Comparison of ENCODE assay signal across 10 cellular contexts in the genomic region with DNA sequence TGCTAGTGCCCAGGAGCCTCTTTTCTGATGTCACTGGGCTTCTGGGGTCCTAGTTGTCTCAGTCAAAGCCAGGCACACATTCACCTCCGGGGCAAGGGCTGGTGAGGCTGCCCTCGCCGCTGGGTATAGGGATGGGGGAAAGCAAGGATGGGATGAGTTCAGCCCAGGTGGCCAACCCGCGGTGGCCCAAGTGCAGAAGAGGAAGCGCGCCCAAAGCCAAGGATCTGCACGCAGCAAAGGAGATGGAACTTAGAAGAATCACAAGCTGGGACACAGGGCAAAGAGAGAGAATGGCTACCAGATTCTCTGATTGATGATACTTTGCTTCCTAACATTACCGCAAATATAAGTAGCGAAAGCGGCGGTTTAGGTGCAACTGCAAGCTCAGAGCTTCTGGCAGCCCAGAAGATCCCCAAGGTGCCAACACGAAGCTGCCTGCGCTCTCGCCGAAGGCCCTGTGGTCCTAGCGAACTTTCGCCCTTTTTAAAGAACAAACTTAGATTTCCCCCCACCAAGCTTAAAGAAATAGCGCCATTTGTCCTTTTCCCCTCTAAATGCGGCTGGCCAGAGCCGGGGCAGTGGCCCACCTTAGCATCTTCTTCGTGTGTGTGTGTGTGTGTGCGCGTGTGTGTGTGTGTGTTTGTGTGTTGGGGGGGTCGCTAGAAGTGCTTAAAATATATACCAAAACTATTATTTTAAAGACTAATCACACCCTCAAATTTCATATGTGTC. TPM values are rescaled to one million over a fixed set of nuclear protein-coding genes. Genes with fewer than 3 reads are reported as not detected.
DNase-seq lines count a peak whose midpoint lies in the region; ATAC-seq, FAIRE-seq and TF ChIP-seq lines count a peak whose summit lies in the region.
"Had no signal": no experiment of that assay in that cellular context is flagged by ENCODE, and none has a peak within 500 bp of the region (broad histone marks: within the 10 kb centered on the region; RNA-seq: fewer than 3 reads in every experiment).

No MANE protein-coding gene starts in this region.

- H3K79me1 ChIP-seq in mesenchymal stem cell (replicated peaks; ENCODE audit: low read length, poor library complexity, severe bottlenecking), result no peaks in the 10 kb centered on the region

- H3K4ac ChIP-seq in mesenchymal stem cell (ENCODE audit: low read depth in 1 of 2, low read length in 2 of 2), result no peak overlapping the region

- no peak overlapping the region for H2AK5ac ChIP-seq in mesenchymal stem cell (ENCODE audit: low read length, severe bottlenecking)

- no peak for FAIRE-seq in RCC 7860 (lab: Jason Lieb, UNC)

- H3K27me3 ChIP-seq in adipocyte (replicated peaks; ENCODE audit: control insufficient read depth, insufficient read depth, low read length) (peaks cover 66% of the 10 kb centered on the region), mesenchymal stem cell (ENCODE audit: control insufficient read depth in 1 of 2, insufficient read depth in 1 of 2, low read length in 2 of 2) (peaks cover 45 to 92% of the 10 kb centered on the region in 2 experiments), thoracic aorta (replicated peaks; ENCODE audit: insufficient read depth) (no peaks in the 10 kb centered on the region)

- H3K18ac ChIP-seq in mesenchymal stem cell (ENCODE audit: low read depth in 1 of 2, low read length in 2 of 2), result no peak overlapping the region

- no peak overlapping the region for H2BK15ac ChIP-seq in mesenchymal stem cell (ENCODE audit: low read depth, poor library complexity, severe bottlenecking)

- no peak overlapping the region for H3K27ac ChIP-seq in mesenchymal stem cell (ENCODE audit: low read length, poor library complexity, severe bottlenecking)
- peak overlapping the region; percentile 36 to 49 for H3K27ac ChIP-seq in thoracic aorta

- no peak overlapping the region for H4K8ac ChIP-seq in mesenchymal stem cell (ENCODE audit: low read length)

- peaks cover 18% of the 10 kb centered on the region for H3K4me1 ChIP-seq in adipocyte (ENCODE audit: control insufficient read depth, insufficient read depth, low read length)
- H3K4me1 ChIP-seq in mesenchymal stem cell (ENCODE audit: control insufficient read depth, insufficient read depth, low read depth, low read length), result peaks cover 43% of the 10 kb centered on the region
- H3K4me1 ChIP-seq in thoracic aorta (ENCODE audit: control insufficient read depth in 1 of 2, low read depth in 2 of 2), result peaks cover 2 to 35% of the 10 kb centered on the region in 2 donors
- H3K4me1 ChIP-seq: BE2C had no signal

- no peaks in the 10 kb centered on the region for H3K9me3 ChIP-seq in adipocyte (ENCODE audit: control insufficient read depth, low read length)
- no peaks in the 10 kb centered on the region for H3K9me3 ChIP-seq in mesenchymal stem cell (ENCODE audit: control insufficient read depth, low read length)
- H3K9me3 ChIP-seq in thoracic aorta, result no peaks in the 10 kb centered on the region
- H3K9me3 ChIP-seq: BE2C had no signal

- H3K36me3 ChIP-seq in adipocyte (ENCODE audit: control insufficient read depth, insufficient read depth, low read length, severe bottlenecking) (no peaks in the 10 kb centered on the region), mesenchymal stem cell (ENCODE audit: control insufficient read depth in 1 of 2, insufficient read depth in 2 of 2, low read depth in 1 of 2, low read length in 2 of 2) (no peaks in the 10 kb centered on the region), thoracic aorta (no peaks in the 10 kb centered on the region)
- H3K36me3 ChIP-seq: BE2C had no signal

- H2BK5ac ChIP-seq in mesenchymal stem cell (ENCODE audit: low read depth, low read length, poor library complexity, severe bottlenecking), result no peak overlapping the region

- H2BK120ac ChIP-seq in mesenchymal stem cell (ENCODE audit: low read depth, low read length), result no peak overlapping the region

- no peak for TF ChIP-seq CTCF in thoracic aorta (IDR thresholded peaks at IDR 0.05)

- ATAC-seq in thoracic aorta (ENCODE audit: insufficient number of reproducible peaks, low FRiP score, low read depth) (no peak), GM19467 (IDR thresholded peaks at IDR 0.05; ENCODE audit: unreplicated experiment) (no peak)

- no peak overlapping the region for H4K91ac ChIP-seq in mesenchymal stem cell (ENCODE audit: low read length)

- no peak overlapping the region for H3K23ac ChIP-seq in mesenchymal stem cell (ENCODE audit: low read length in 2 of 2)

- H3K4me3 ChIP-seq in adipocyte (ENCODE audit: low read length) (peak overlapping the region; percentile 82), mesenchymal stem cell (ENCODE audit: insufficient read depth in 1 of 2, low read depth in 1 of 2, low read length in 2 of 2) (peak overlapping the region; percentile 65 to 82), thoracic aorta (peak overlapping the region; percentile 95)

- no peak overlapping the region for H3K14ac ChIP-seq in mesenchymal stem cell (ENCODE audit: low read length in 2 of 2)

- H3K4me2 ChIP-seq in mesenchymal stem cell (ENCODE audit: low read length, poor library complexity, severe bottlenecking), result peak overlapping the region; percentile 98

- no peak overlapping the region for H2AFZ ChIP-seq in mesenchymal stem cell (ENCODE audit: low read depth, low read length)

- no peak overlapping the region for H2BK12ac ChIP-seq in mesenchymal stem cell (ENCODE audit: low read length in 2 of 2)

- 0% methylated on average over 18 of the region's 25 CpGs for WGBS in mesenchymal stem cell

- peak; percentile 54 for DNase-seq in activated CD8-positive, alpha-beta memory T cell treated with anti-CD3 and anti-CD28 coated beads, Interleukin-2, amount 50 U/mL, for 48 hours
- DNase-seq in activated CD8-positive, alpha-beta memory T cell treated with anti-CD3 and anti-CD28 coated beads, Interleukin-2, amount 50 U/mL, for 4 hours, result no peak
- DNase-seq in adipocyte (ENCODE audit: low read depth) (no peak), mesenchymal stem cell (peak; percentile 15), thoracic aorta (ENCODE audit: low spot score) (no peak), RCC 7860 (ENCODE audit: low spot score) (no peak), NCI-H2081 treated with DMSO at 0.1 percent for 48 hours (lab: John Stamatoyannopoulos, UW) (no peak)
- DNase-seq: BE2C, OCI-M1 had no signal

- H3K9ac ChIP-seq in adipocyte (ENCODE audit: low read length) (peak overlapping the region; percentile 13), mesenchymal stem cell (ENCODE audit: low read length) (no peak overlapping the region)

RNA-seq across cellular contexts. Expression of a gene that starts 0.9 kb away (rescaled TPM):
- polyA plus RNA-seq in mesenchymal stem cell (2013, experiment 1 of 2), result 0.04 TPM
- 0.01 TPM for polyA plus RNA-seq in mesenchymal stem cell (2013, experiment 2 of 2)
- 1 to 10 TPM; 2.7 to 8.4 TPM for total RNA-seq in thoracic aorta

Comparison
In these comparisons a context has a peak if more than half of its experiments do, and no peak if none do; other contexts are left out.
1. DNase-seq: peak in activated CD8-positive, alpha-beta memory T cell treated with anti-CD3 and anti-CD28 coated beads, Interleukin-2, amount 50 U/mL, for 48 hours (single experiment) and mesenchymal stem cell (single experiment); none in activated CD8-positive, alpha-beta memory T cell treated with anti-CD3 and anti-CD28 coated beads, Interleukin-2, amount 50 U/mL, for 4 hours (single experiment), adipocyte (single experiment), thoracic aorta (single experiment), RCC 7860 (single experiment) and NCI-H2081 treated with DMSO at 0.1 percent for 48 hours (single experiment).
2. Peak in every context shown above with its lines, with median percentiles within 50 percentile points of each other: H3K4me3 ChIP-seq.